Comparison of ENCODE assay signal across 24 cellular contexts in the genomic region with DNA sequence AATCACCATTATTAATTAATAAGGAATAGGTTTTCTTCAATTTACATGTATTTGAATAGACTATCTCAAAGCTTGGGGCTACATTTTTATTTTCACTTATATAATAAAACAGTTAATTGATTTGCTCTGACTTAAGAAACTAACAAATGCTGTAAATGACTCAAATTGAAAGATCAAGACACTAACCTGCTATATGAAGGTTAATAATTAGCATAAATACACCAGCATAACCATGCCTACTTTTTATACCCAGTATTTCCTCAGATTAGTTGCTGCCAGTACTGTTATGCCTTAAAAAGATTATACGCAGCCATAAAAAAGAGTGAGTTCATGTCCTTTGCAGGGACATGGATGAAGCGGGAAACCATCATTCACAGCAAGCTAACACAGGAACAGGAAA.
"Had no signal": no experiment of that assay in that cellular context is flagged by ENCODE, and none has a peak within 500 bp of the region (broad histone marks: within the 10 kb centered on the region; RNA-seq: fewer than 3 reads in every experiment).

No MANE protein-coding gene starts in this region.

- H3K9me3 ChIP-seq: ovary, psoas muscle, right lobe of liver, sigmoid colon, thoracic aorta, transverse colon, upper lobe of right lung, uterus had no signal

- H3K4me1 ChIP-seq: neural progenitor cell, parathyroid adenoma, psoas muscle, right lobe of liver, sigmoid colon, stomach, tibial artery, transverse colon, upper lobe of right lung, uterus had no signal

- H3K27ac ChIP-seq: neural progenitor cell, ovary, parathyroid adenoma, psoas muscle, right lobe of liver, sigmoid colon, stomach, thoracic aorta, tibial artery, transverse colon, upper lobe of right lung, uterus had no signal

- ATAC-seq: natural killer cell; psoas muscle; right cardiac atrium; right lobe of liver; stimulated activated effector memory CD8-positive, alpha-beta T cell treated with anti-CD3 and anti-CD28 coated beads, Interleukin-12 subunit alpha, Interleukin-12 subunit beta, amount 100 ng/mL, for 72 hours; stimulated activated naive B cell treated with anti-CD40 and anti-IgM and Interleukin-4, amounts not matched to agents 10 μg/mL and 1 μg/mL and 100 μg/mL, for 72 hours; upper lobe of right lung had no signal

- H3K27me3 ChIP-seq: neural progenitor cell, ovary, right lobe of liver, sigmoid colon, stomach, tibial artery, transverse colon, upper lobe of right lung, uterus had no signal

- DNase-seq: natural killer cell; occipital lobe; ovary; posterior cingulate gyrus; psoas muscle; right cardiac atrium; right lobe of liver; sigmoid colon; small intestine; stimulated activated CD4-positive, alpha-beta T cell treated with anti-CD3 and anti-CD28 coated beads, Interleukin-15, amount 100 ng/mL, for 24 hours; stimulated activated CD4-positive, alpha-beta T cell treated with anti-CD3 and anti-CD28 coated beads, Interleukin-2, amount 100 ng/mL, for 24 hours; stimulated activated CD4-positive, alpha-beta T cell treated with anti-CD3 and anti-CD28 coated beads, Interleukin-2, amount 100 ng/mL, for 48 hours; stimulated activated CD4-positive, alpha-beta T cell treated with anti-CD3 and anti-CD28 coated beads, Interleukin-4, amount 100 ng/mL, for 24 hours; stimulated activated naive B cell treated with anti-CD40 and anti-IgM and Interleukin-4, amounts not matched to agents 10 μg/mL and 1 μg/mL and 100 μg/mL, for 72 hours; stimulated activated naive CD4-positive, alpha-beta T cell treated with Interleukin-2 at 50 U/mL for 16 hours; stomach; tibial artery; transverse colon; upper lobe of right lung; uterus had no signal

- H3K4me3 ChIP-seq: neural progenitor cell, ovary, psoas muscle, right lobe of liver, sigmoid colon, stomach, thoracic aorta, tibial artery, transverse colon, upper lobe of right lung, uterus had no signal

- H3K36me3 ChIP-seq: neural progenitor cell, ovary, right lobe of liver, sigmoid colon, stomach, thoracic aorta, tibial artery, transverse colon, upper lobe of right lung, uterus had no signal
